ENCODE assay signal across 8 cellular contexts in genomic region chr20:327946-328563, GRCh38. TPM values are rescaled to one million over a fixed set of nuclear protein-coding genes. Genes with fewer than 3 reads are reported as not detected.
DNase-seq lines count a peak whose midpoint lies in the region; ATAC-seq and TF ChIP-seq lines count a peak whose summit lies in the region.

No MANE protein-coding gene starts in this region.

- no peak for ATAC-seq in activated T-cell treated with anti-CD3 and anti-CD28 coated beads, Interleukin-2, amount 50 U/mL, for 4 hours
- ATAC-seq in HG03460 (IDR thresholded peaks at IDR 0.05; ENCODE audit: unreplicated experiment) (no peak), GM18511 (IDR thresholded peaks at IDR 0.05; ENCODE audit: unreplicated experiment) (no peak)

- no peaks in the 10 kb centered on the region for H3K27me3 Mint-ChIP-seq in activated T-cell treated with anti-CD3 and anti-CD28 coated beads, Interleukin-2, amount 50 U/mL, for 4 hours (ENCODE audit: low read depth)

- H3K4me3 ChIP-seq in iPS-15b (ENCODE audit: low read depth, low read length) (peak overlapping the region; percentile 95), stomach (peak overlapping the region; percentile 67 to 79 (median 76))

- H3K27me3 ChIP-seq in iPS-15b (ENCODE audit: control insufficient read depth, insufficient read depth, low read length) (peaks cover 7% of the 10 kb centered on the region), stomach (peaks cover 0 to 16% (median 0%) of the 10 kb centered on the region in 3 donors)

- H3K36me3 Mint-ChIP-seq in activated T-cell treated with anti-CD3 and anti-CD28 coated beads, Interleukin-2, amount 50 U/mL, for 4 hours (ENCODE audit: insufficient read depth) = no peaks in the 10 kb centered on the region

- H3K36me3 ChIP-seq in iPS-15b (ENCODE audit: control insufficient read depth, insufficient read depth, low read length) = no peaks in the 10 kb centered on the region
- H3K36me3 ChIP-seq in stomach = no peaks in the 10 kb centered on the region

- peaks cover 17% of the 10 kb centered on the region for H3K4me1 ChIP-seq in iPS-15b (ENCODE audit: control insufficient read depth, insufficient read depth, low read length)
- H3K4me1 ChIP-seq in stomach = peaks cover 21 to 62% (median 60%) of the 10 kb centered on the region in 4 donors

- DNase-seq in NOMO-1 treated with DMSO at 0.1 percent for 48 hours (lab: John Stamatoyannopoulos, UW; ENCODE audit: unreplicated experiment) (peak; percentile 2), NOMO-1 treated with dmso at 0.1 percent for 144 hours (lab: John Stamatoyannopoulos, UW; ENCODE audit: unreplicated experiment) (no peak), stomach (no peak), NCI-H1048 (lab: John Stamatoyannopoulos, UW) (no peak)
- DNase-seq in activated T-cell treated with anti-CD3 and anti-CD28 coated beads, Interleukin-2, amount 50 U/mL, for 4 hours = no peak

- H3K9me3 ChIP-seq in iPS-15b (ENCODE audit: control insufficient read depth, insufficient read depth, low read length) (no peaks in the 10 kb centered on the region), stomach (no peaks in the 10 kb centered on the region)

- peak overlapping the region; percentile 70 for H3K9ac ChIP-seq in iPS-15b (ENCODE audit: low read depth, low read length)

- no peak for TF ChIP-seq POLR2A in stomach (IDR thresholded peaks at IDR 0.05)

- no peaks in the 10 kb centered on the region for H3K9me3 Mint-ChIP-seq in activated T-cell treated with anti-CD3 and anti-CD28 coated beads, Interleukin-2, amount 50 U/mL, for 4 hours

- peak overlapping the region; percentile 56 to 96 (median 93) for H3K27ac ChIP-seq in stomach

- no peak for TF ChIP-seq EP300 in stomach (IDR thresholded peaks at IDR 0.05)

- H3K4me1 Mint-ChIP-seq in activated T-cell treated with anti-CD3 and anti-CD28 coated beads, Interleukin-2, amount 50 U/mL, for 4 hours (ENCODE audit: low read depth) = peaks cover 16% of the 10 kb centered on the region

- peak overlapping the region; percentile 26 for H3K4me3 Mint-ChIP-seq in activated T-cell treated with anti-CD3 and anti-CD28 coated beads, Interleukin-2, amount 50 U/mL, for 4 hours

- 40 to 48% (median 48%) methylated on average over 26 of the region's 26 CpGs for WGBS in stomach, 5 donors

- no peak for TF ChIP-seq CTCF in stomach (IDR thresholded peaks at IDR 0.05)

- intact Hi-C loops in stomach (cut with DNase I; ENCODE audit: low total_unique reads) = no loop called here

RNA-seq across cellular contexts. Expression of gene SOX12, which starts 2.7 kb away (rescaled TPM):
- 1 to 10 TPM; 3.9 to 8.5 (median 6.4) TPM for total RNA-seq in activated T-cell treated with anti-CD3 and anti-CD28 coated beads, Interleukin-2, amount 50 U/mL, for 4 hours
- total RNA-seq in stomach = 10 to 100 TPM in 2 of 5 donors, 1 to 10 TPM in 3; 1.5 to 20.3 (median 5.4) TPM
- polyA plus RNA-seq in stomach = 1 to 10 TPM; 1.7 to 2.8 (median 2.6) TPM

RNA-seq across cellular contexts. Expression of gene NRSN2, which starts 18.9 kb away (rescaled TPM):
- 1 to 10 TPM; 2.7 to 3.2 (median 2.8) TPM for total RNA-seq in activated T-cell treated with anti-CD3 and anti-CD28 coated beads, Interleukin-2, amount 50 U/mL, for 4 hours
- total RNA-seq in stomach = 10 to 100 TPM in 4 of 5 donors, under 1 TPM in 1; 0.89 to 36.5 (median 15.2) TPM
- polyA plus RNA-seq in stomach = 10 to 100 TPM in 2 of 3 donors, 1 to 10 TPM in 1; 9.8 to 21.0 (median 20.2) TPM

RNA-seq across cellular contexts. Expression of gene ZCCHC3, which starts 30.7 kb away (rescaled TPM):
- 10 to 100 TPM; 22.5 to 26.0 (median 25.5) TPM for total RNA-seq in activated T-cell treated with anti-CD3 and anti-CD28 coated beads, Interleukin-2, amount 50 U/mL, for 4 hours
- total RNA-seq in stomach = 10 to 100 TPM; 10.6 to 59.1 (median 18.7) TPM
- 1 to 10 TPM; 6.2 to 9.0 (median 8.6) TPM for polyA plus RNA-seq in stomach

RNA-seq across cellular contexts. Expression of gene C20orf96, which starts 37.5 kb away (rescaled TPM):
- total RNA-seq in activated T-cell treated with anti-CD3 and anti-CD28 coated beads, Interleukin-2, amount 50 U/mL, for 4 hours = 1 to 10 TPM; 2.1 to 3.2 (median 3.0) TPM
- total RNA-seq in stomach = 10 to 100 TPM in 1 of 5 donors, 1 to 10 TPM in 4; 3.1 to 23.9 (median 5.4) TPM
- polyA plus RNA-seq in stomach = 1 to 10 TPM; 3.9 to 5.2 (median 5.0) TPM

RNA-seq across cellular contexts. Expression of gene TRIB3, which starts 52.5 kb away (rescaled TPM):
- 10 to 100 TPM; 34.6 to 45.2 (median 37.0) TPM for total RNA-seq in activated T-cell treated with anti-CD3 and anti-CD28 coated beads, Interleukin-2, amount 50 U/mL, for 4 hours
- 10 to 100 TPM in 2 of 5 donors, 1 to 10 TPM in 3; 1.7 to 17.7 (median 3.6) TPM for total RNA-seq in stomach
- 10 to 100 TPM in 2 of 3 donors, 1 to 10 TPM in 1; 8.7 to 15.8 (median 12.6) TPM for polyA plus RNA-seq in stomach
